Comparison of ENCODE assay signal across 8 cellular contexts in genomic region chr1:64967381-64967780, GRCh38. TPM values are rescaled to one million over a fixed set of nuclear protein-coding genes. Genes with fewer than 3 reads are reported as not detected.
DNase-seq lines count a peak whose midpoint lies in the region; ATAC-seq, FAIRE-seq and TF ChIP-seq lines count a peak whose summit lies in the region.

No MANE protein-coding gene starts in this region.

- H3K4me3 Mint-ChIP-seq in progenitor cell of endocrine pancreas (ENCODE audit: low read depth), result peak overlapping the region; percentile 81

- no peaks in the 10 kb centered on the region for H3K36me3 ChIP-seq in PC-3 (ENCODE audit: low read depth, low read length)
- no peaks in the 10 kb centered on the region for H3K36me3 ChIP-seq in H1 (ENCODE audit: control insufficient read depth in 2 of 4, insufficient read depth in 4 of 4, low read length in 3 of 4)

- H2AK5ac ChIP-seq in H1 (ENCODE audit: low read depth, low read length), result no peak overlapping the region

- TF ChIP-seq RAD21 in H1 (IDR thresholded peaks at IDR 0.05 in 1 of 2, conservative IDR thresholded peaks at IDR 0.05 in 1 of 2; ENCODE audit: low read depth in 2 of 2, low read length in 2 of 2), result no peak

- no peaks in the 10 kb centered on the region for H3K36me3 Mint-ChIP-seq in progenitor cell of endocrine pancreas (ENCODE audit: insufficient read depth)

- H2BK120ac ChIP-seq in H1 (replicated peaks; ENCODE audit: low read depth, low read length), result no peak overlapping the region

- H3K14ac ChIP-seq in H1 (ENCODE audit: insufficient read length), result no peak overlapping the region

- no peaks in the 10 kb centered on the region for H3K79me1 ChIP-seq in H1 (ENCODE audit: low read depth, low read length)

- ATAC-seq in PC-3, result no peak
- no peak for ATAC-seq in GM21360 (IDR thresholded peaks at IDR 0.05; ENCODE audit: unreplicated experiment)
- no peak for ATAC-seq in HG03354 (IDR thresholded peaks at IDR 0.05; ENCODE audit: poor library complexity, severe bottlenecking, unreplicated experiment)
- no peak for ATAC-seq in HG02885 (IDR thresholded peaks at IDR 0.05; ENCODE audit: poor library complexity, unreplicated experiment)

- H3K23ac ChIP-seq in H1 (ENCODE audit: insufficient read length), result no peak overlapping the region

- peak overlapping the region; percentile 6; the same call in 1 of the 2 replicates for H2BK20ac ChIP-seq in H1 (ENCODE audit: low read length)

- H2BK5ac ChIP-seq in H1 (ENCODE audit: low read depth, low read length), result no peak overlapping the region

- peak overlapping the region; percentile 99 for H2AFZ ChIP-seq in PC-3 (ENCODE audit: low read length)
- H2AFZ ChIP-seq in H1 (ENCODE audit: low read length), result no peak overlapping the region

- POLR2A ChIA-PET in PC-3 (lab: Charles Lee; ENCODE audit: unreplicated experiment), result interaction anchor here (0.6 kb wide), 1 partner anchor 78 kb away, joined by 3 read pairs; no protein-coding TSS in a partner anchor
- POLR2A ChIA-PET in H1 (lab: Charles Lee; ENCODE audit: partially characterized antibody), result interaction anchor here (0.6 kb wide), 1 partner anchor 17 kb away, joined by 3 read pairs; no protein-coding TSS in a partner anchor

- no peak overlapping the region for H4K91ac ChIP-seq in H1 (replicated peaks; ENCODE audit: insufficient read length, low read length)

- DNase-seq in ELR (ENCODE audit: low read depth), result peak; percentile 18
- DNase-seq in PC-3, result no peak
- DNase-seq in H1 (ENCODE audit: low read depth in 1 of 2, low spot score in 2 of 2), result no peak
- DNase-seq in progenitor cell of endocrine pancreas (ENCODE audit: low spot score, unreplicated experiment), result peak; percentile 11
- no peak for DNase-seq in DMS114 treated with DMSO at 0.1 percent for 48 hours (lab: John Stamatoyannopoulos, UW; ENCODE audit: unreplicated experiment)

- peak overlapping the region; percentile 82 for H3K27ac Mint-ChIP-seq in progenitor cell of endocrine pancreas

- no peak for FAIRE-seq in H1 (lab: Jason Lieb, UNC)

- peak overlapping the region; percentile 77 for H3K4me3 ChIP-seq in PC-3 (ENCODE audit: low read length)
- 0 out of 8 replicates have a peak overlapping the region, but pooled peaks of 1 of the 4 experiments have one; percentile 76 for H3K4me3 ChIP-seq in H1 (ENCODE audit: extremely low read depth in 1 of 4, insufficient read depth in 2 of 4, low read depth in 3 of 4, low read length in 4 of 4)

- WGBS in H1 (ENCODE audit: extremely low coverage in 1 of 2, insufficient coverage in 1 of 2, insufficient read length in 1 of 2, insufficient replicate concordance in 2 of 2, low coverage in 1 of 2, low lambda C conversion rate in 2 of 2, missing lambda C conversion rate in 1 of 2), 2 experiments, result 85% methylated on average over 6 of the region's 6 CpGs; no CpG with 5 or more reads in 1 of the 2 experiments

- peaks cover 12% of the 10 kb centered on the region for H3K4me1 Mint-ChIP-seq in progenitor cell of endocrine pancreas (ENCODE audit: low read depth)

- no peaks in the 10 kb centered on the region for H3F3A ChIP-seq in PC-3 (ENCODE audit: low read length, unreplicated experiment)

- H3K79me2 ChIP-seq in PC-3 (ENCODE audit: low read length), result peaks cover 36% of the 10 kb centered on the region
- peaks cover 0 to 12% of the 10 kb centered on the region in 2 experiments; a peak in 2 of 4 replicates for H3K79me2 ChIP-seq in H1 (ENCODE audit: control insufficient read depth in 1 of 2, insufficient read depth in 2 of 2, low read length in 2 of 2)

- no TSS peak for BruUV-seq in PC-3 (replicated peaks; lab: Mats Ljungman, UMichigan)

- H3K27ac ChIP-seq in PC-3 (ENCODE audit: low read length), result no peak overlapping the region
- no peak overlapping the region for H3K27ac ChIP-seq in H1 (ENCODE audit: low read depth, low read length)

- H4K5ac ChIP-seq in H1 (ENCODE audit: insufficient read length, low read depth, low read length), result no peak overlapping the region

- peaks cover 7% of the 10 kb centered on the region for H3K23me2 ChIP-seq in H1 (ENCODE audit: low read depth, low read length)

- peak overlapping the region; percentile 12; the same call in 1 of the 2 replicates for H2BK12ac ChIP-seq in H1 (ENCODE audit: low read depth, low read length)

- no peak overlapping the region for H3K18ac ChIP-seq in H1 (ENCODE audit: extremely low read depth, low read length)

- intact Hi-C loops in PC-3 (cut with micrococcal nuclease), result loop anchor here (5.0 kb wide), 3 partner anchors 55 to 280 kb away; no protein-coding TSS in a partner anchor

- peak overlapping the region; percentile 90 for H3K4me2 ChIP-seq in PC-3 (ENCODE audit: low read length)
- H3K4me2 ChIP-seq in H1 (ENCODE audit: insufficient read depth in 1 of 2, low read depth in 2 of 2, low read length in 2 of 2), result peak overlapping the region in 1 of 2 experiments; percentile 91; a peak in 1 of 4 replicates

- H3K27me3 ChIP-seq in PC-3 (ENCODE audit: low read length) (no peaks in the 10 kb centered on the region), H1 (replicated peaks in 1 of 4; ENCODE audit: control insufficient read depth in 3 of 4, extremely low read depth in 1 of 4, insufficient read depth in 3 of 4, low read length in 3 of 4) (peaks cover 0 to 19% (median 3%) of the 10 kb centered on the region in 4 experiments; a peak in 5 of 7 replicates)

- H4K8ac ChIP-seq in H1 (ENCODE audit: extremely low read depth, insufficient read depth, low read length), result no peak overlapping the region

- no peaks in the 10 kb centered on the region for H3K9me3 Mint-ChIP-seq in progenitor cell of endocrine pancreas (ENCODE audit: low read depth)

- CTCF ChIA-PET in PC-3 (lab: Charles Lee) (interaction anchor here (1.5 kb wide), 1 partner anchor 53 kb away, joined by 11 read pairs; no protein-coding TSS in a partner anchor), H1 (lab: Charles Lee; ENCODE audit: partially characterized antibody) (interaction anchor here (0.6 to 1.3 kb wide), 3 partner anchors 70 to 90 kb away, joined by 3 to 4 read pairs (median 3); no protein-coding TSS in a partner anchor)

- no peak overlapping the region for H3K9ac ChIP-seq in PC-3 (ENCODE audit: low read length)
- H3K9ac ChIP-seq in H1 (replicated peaks in 1 of 4; ENCODE audit: extremely low read depth in 1 of 4, low read depth in 3 of 4, low read length in 3 of 4), result no peak overlapping the region

- H3K9me3 ChIP-seq in PC-3 (ENCODE audit: low read length) (no peaks in the 10 kb centered on the region), H1 (ENCODE audit: insufficient read depth in 2 of 2, low read depth in 1 of 2, low read length in 1 of 2) (no peaks in the 10 kb centered on the region)

- no peak for TF ChIP-seq POLR2A in H1 (IDR thresholded peaks at IDR 0.05; ENCODE audit: control extremely low read depth in 1 of 2, low read depth in 2 of 2, low read length in 2 of 2)

- H4K20me1 ChIP-seq in PC-3 (ENCODE audit: low read length) (peaks cover 22% of the 10 kb centered on the region), H1 (replicated peaks in 1 of 2; ENCODE audit: control insufficient read depth in 1 of 2, insufficient read depth in 2 of 2, low read length in 2 of 2) (peaks cover 4 to 7% of the 10 kb centered on the region in 2 experiments)

- no peak overlapping the region for H3K56ac ChIP-seq in H1 (replicated peaks; ENCODE audit: insufficient read length, low read depth, low read length)

- no peak for TF ChIP-seq CTCF in PC-3 (conservative IDR thresholded peaks at IDR 0.05; ENCODE audit: low read depth, low read length)
- no peak for TF ChIP-seq CTCF in H1 (IDR thresholded peaks at IDR 0.05; ENCODE audit: control extremely low read depth in 1 of 3, insufficient read depth in 1 of 3, low read depth in 1 of 3, low read length in 3 of 3)
- no peak for TF ChIP-seq CTCF in progenitor cell of endocrine pancreas (IDR thresholded peaks at IDR 0.05; ENCODE audit: unreplicated experiment)

- TF ChIP-seq EP300 in H1 (IDR thresholded peaks at IDR 0.05; ENCODE audit: borderline replicate concordance in 1 of 2, low read depth in 2 of 2, low read length in 2 of 2), result no peak

- no peak overlapping the region; the same call in 1 of the 2 replicates for H2BK15ac ChIP-seq in H1 (ENCODE audit: low read length)

- H3K9me2 ChIP-seq in PC-3 (replicated peaks; ENCODE audit: low read length), result no peaks in the 10 kb centered on the region

- H3K4me1 ChIP-seq in PC-3 (ENCODE audit: insufficient read depth, low read length) (0 out of 2 replicates have a peak, but pooled peaks cover 13% of the 10 kb centered on the region), H1 (replicated peaks in 1 of 4; ENCODE audit: control insufficient read depth in 3 of 4, insufficient read depth in 4 of 4, low read length in 3 of 4) (peaks cover 0 to 7% (median 3%) of the 10 kb centered on the region in 4 experiments; a peak in 4 of 7 replicates)

- H3K4ac ChIP-seq in H1 (replicated peaks; ENCODE audit: insufficient read length, low read depth, low read length), result no peak overlapping the region

- peaks cover 14% of the 10 kb centered on the region for H3K27me3 Mint-ChIP-seq in progenitor cell of endocrine pancreas

TF ChIP-seq in H1, 55 proteins besides CTCF, POLR2A, EP300 and RAD21 (continues in another document):
- TF ChIP-seq PHF8 (conservative IDR thresholded peaks at IDR 0.05; ENCODE audit: low read depth, low read length) (no peak), CTBP2 (IDR thresholded peaks at IDR 0.05; ENCODE audit: borderline replicate concordance, insufficient read depth, insufficient read length, low read length) (no peak), SAP30 (IDR thresholded peaks at IDR 0.05; ENCODE audit: insufficient read depth, insufficient replicate concordance, low read length) (no peak), MAFK (IDR thresholded peaks at IDR 0.05; ENCODE audit: low read depth, low read length) (no peak), ASH2L (IDR thresholded peaks at IDR 0.05; ENCODE audit: low read length) (no peak), GTF2F1 (IDR thresholded peaks at IDR 0.05; ENCODE audit: borderline replicate concordance, low read depth, low read length) (no peak)

RNA-seq across cellular contexts. Expression of gene JAK1, which starts 1.0 kb away (rescaled TPM):
- total RNA-seq in PC-3 (2014; rRNA removed) (44.1 and 52.2 TPM in 2 replicates), progenitor cell of endocrine pancreas (30.2 and 32.5 TPM in 2 replicates)
- 22.5 and 24.5 TPM in 2 replicates for total RNA-seq in H1 (2021; fragmentation: NEBNext Ultra II Directional; extraction: Animal tissue kit (Norgen Biotek cat#: 25700))
- polyA plus RNA-seq in H1 (2011; rRNA removed), result 7.3 and 7.8 TPM in 2 replicates
- polyA plus RNA-seq in H1 (2011; cell fraction: cytosol; rRNA removed), result 8.5 TPM
- 11.7 TPM for polyA plus RNA-seq in H1 (2011; cell fraction: nucleus; rRNA removed)
- 10.6 to 13.5 TPM (median 12.2 TPM) in 4 replicates for polyA plus RNA-seq in H1 (2012, experiment 1 of 2)
- polyA plus RNA-seq in H1 (2012, experiment 2 of 2), result 1.0 TPM
- polyA plus RNA-seq in H1 (2013, experiment 1 of 2), result 10.1 TPM
- polyA plus RNA-seq in H1 (2013, experiment 2 of 2), result 10.1 TPM
- polyA minus RNA-seq in H1 (2011; rRNA and poly(A)+ RNA removed), result 16.5 and 28.6 TPM in 2 replicates
- polyA minus RNA-seq in H1 (2011; cell fraction: cytosol; rRNA and poly(A)+ RNA removed), result 15.0 TPM
- polyA minus RNA-seq in H1 (2011; cell fraction: nucleus; rRNA and poly(A)+ RNA removed), result 33.7 TPM

Comparison
In these comparisons a context has a peak if more than half of its experiments do, and no peak if none do; other contexts are left out.
1. DNase-seq: peak in ELR (single experiment) and progenitor cell of endocrine pancreas (single experiment); none in PC-3 (single experiment), H1 (0 of 2) and DMS114 treated with DMSO at 0.1 percent for 48 hours (single experiment).